ENCODE assay signal across 10 cellular contexts in genomic region chr16:11682655-11683096, GRCh38. TPM values are rescaled to one million over a fixed set of nuclear protein-coding genes. Genes with fewer than 3 reads are reported as not detected.
A peak's percentile ranks its signal among the peaks of the same experiment; 100 is the strongest.
DNase-seq lines count a peak whose midpoint lies in the region; TF ChIP-seq lines count a peak whose summit lies in the region.
"Had no signal": no experiment of that assay in that cellular context is flagged by ENCODE, and none has a peak within 500 bp of the region (broad histone marks: within the 10 kb centered on the region; RNA-seq: fewer than 3 reads in every experiment).

No MANE protein-coding gene starts in this region.

- H3K4me1 ChIP-seq in spleen = peaks cover 54 to 100% (median 71%) of the 10 kb centered on the region in 6 donors

- H3K9me3 ChIP-seq in spleen = no peaks in the 10 kb centered on the region

- peak overlapping the region in 1 of 8 donors; percentile 25 for H3K4me3 ChIP-seq in spleen

- TF ChIP-seq POLR2A in spleen (IDR thresholded peaks at IDR 0.05) = no peak

- 48 to 57% (median 55%) methylated on average over 5 of the region's 5 CpGs for WGBS in spleen, 5 donors

- peak; percentile 21 for DNase-seq in activated CD8-positive, alpha-beta memory T cell treated with anti-CD3 and anti-CD28 coated beads for 24 hours
- DNase-seq in activated CD8-positive, alpha-beta memory T cell treated with anti-CD3 and anti-CD28 coated beads, Interleukin-2, amount 50 U/mL, for 48 hours = no peak
- DNase-seq in M059J (ENCODE audit: low read depth) (peak; percentile 89), dedifferentiated amniotic fluid mesenchymal stem cell (ENCODE audit: extremely low spot score) (peak; percentile 70), spleen (no peak), NCI-H526 (lab: John Stamatoyannopoulos, UW) (no peak), cerebellar nuclear complex (lab: John Stamatoyannopoulos, UW) (no peak), globus pallidus (ENCODE audit: low spot score) (no peak)
- DNase-seq: DND-41, NCI-H2227 treated with DMSO at 0.1 percent for 48 hours had no signal

- TF ChIP-seq CTCF in spleen (IDR thresholded peaks at IDR 0.05 in 8 of 11, conservative IDR thresholded peaks at IDR 0.05 in 3 of 11) = no peak

- peaks cover 0 to 87% (median 58%) of the 10 kb centered on the region in 6 donors for H3K36me3 ChIP-seq in spleen

- no peaks in the 10 kb centered on the region for H3K27me3 ChIP-seq in spleen (replicated peaks in 1 of 7)

- intact Hi-C loops in spleen (cut with DNase I; ENCODE audit: low total_unique reads) = no loop called here

- H3K27ac ChIP-seq in spleen = peak overlapping the region; percentile 43 to 93 (median 79)

RNA-seq across cellular contexts. Expression of gene SNN, which starts 14.4 kb away (rescaled TPM):
- total RNA-seq in M059J (2014; rRNA removed; shearing (Covaris generic)) = 9.2 and 14.7 TPM in 2 replicates
- total RNA-seq in spleen = 10 to 100 TPM; 44.5 to 59.5 (median 49.1) TPM
- polyA plus RNA-seq in spleen = 10 to 100 TPM; 22.3 to 53.7 (median 25.1) TPM

RNA-seq across cellular contexts. Expression of gene TXNDC11, which starts 60.0 kb away (rescaled TPM):
- total RNA-seq in M059J (2014; rRNA removed; shearing (Covaris generic)) = 46.3 and 52.7 TPM in 2 replicates
- total RNA-seq in spleen = 100 to 1,000 TPM in 1 of 7 donors, 10 to 100 TPM in 6; 42.7 to 104 (median 64.0) TPM
- 10 to 100 TPM; 28.3 to 43.4 (median 36.6) TPM for polyA plus RNA-seq in spleen

Comparison
In these comparisons a context has a peak if more than half of its experiments do, and no peak if none do; other contexts are left out.
1. DNase-seq: peak in activated CD8-positive, alpha-beta memory T cell treated with anti-CD3 and anti-CD28 coated beads for 24 hours (single experiment), M059J (single experiment) and dedifferentiated amniotic fluid mesenchymal stem cell (single experiment); none in activated CD8-positive, alpha-beta memory T cell treated with anti-CD3 and anti-CD28 coated beads, Interleukin-2, amount 50 U/mL, for 48 hours (single experiment), spleen (single experiment), NCI-H526 (0 of 2), cerebellar nuclear complex (0 of 2) and globus pallidus (single experiment).